36 cellular contexts compared by ENCODE assay signal in genomic region chr2:143776531-143776930, GRCh38.
"Had no signal": no experiment of that assay in that cellular context is flagged by ENCODE, and none has a peak within 500 bp of the region (broad histone marks: within the 10 kb centered on the region; RNA-seq: fewer than 3 reads in every experiment).

No MANE protein-coding gene starts in this region.

- H3K27ac Mint-ChIP-seq: activated CD4-positive, alpha-beta memory T cell treated with anti-CD3 and anti-CD28 coated beads, Interleukin-2, amount 10 ng/mL, durations not matched to agents 7 days and 5 days; activated CD4-positive, alpha-beta T cell treated with anti-CD3 and anti-CD28 coated beads for 36 hours; activated CD4-positive, alpha-beta T cell treated with anti-CD3 and anti-CD28 coated beads, Interleukin-2, amount 10 ng/mL, durations not matched to agents 7 days and 5 days; activated CD8-positive, alpha-beta memory T cell treated with anti-CD3 and anti-CD28 coated beads, Interleukin-2, amount 10 ng/mL, durations not matched to agents 7 days and 5 days; activated CD8-positive, alpha-beta T cell treated with anti-CD3 and anti-CD28 coated beads, Interleukin-2, amount 10 ng/mL, durations not matched to agents 7 days and 5 days; activated naive CD4-positive, alpha-beta T cell treated with anti-CD3 and anti-CD28 coated beads for 36 hours; activated naive CD4-positive, alpha-beta T cell treated with anti-CD3 and anti-CD28 coated beads, Interleukin-2, amount 50 U/mL, for 72 hours; activated naive CD8-positive, alpha-beta T cell treated with anti-CD3 and anti-CD28 coated beads for 36 hours; activated T-cell treated with anti-CD3 and anti-CD28 coated beads, Interleukin-2, amount 50 U/mL, for 24 hours; brain; T-helper 1 cell treated with Interleukin-12 subunit alpha and Interleukin-12 subunit beta and Interleukin-4 antibody, amounts not matched to agents 30 μg/mL and 1 μg/mL, for 36 hours; T-helper 2 cell treated with Interferon-gamma antibody and Interleukin-4, amounts not matched to agents 5 μg/mL and 100 μg/mL, for 36 hours; WTC11 had no signal

- H3K9me3 ChIP-seq: adrenal gland, ascending aorta had no signal

- H3K9me3 Mint-ChIP-seq: activated CD4-positive, alpha-beta memory T cell treated with anti-CD3 and anti-CD28 coated beads, Interleukin-2, amount 10 ng/mL, durations not matched to agents 7 days and 5 days; activated CD4-positive, alpha-beta T cell treated with anti-CD3 and anti-CD28 coated beads, Interleukin-2, amount 10 ng/mL, durations not matched to agents 7 days and 5 days; activated naive CD4-positive, alpha-beta T cell treated with anti-CD3 and anti-CD28 coated beads for 36 hours; activated naive CD4-positive, alpha-beta T cell treated with anti-CD3 and anti-CD28 coated beads, Interleukin-2, amount 50 U/mL, for 72 hours; activated naive CD8-positive, alpha-beta T cell treated with anti-CD3 and anti-CD28 coated beads for 36 hours; activated T-cell treated with anti-CD3 and anti-CD28 coated beads, Interleukin-2, amount 50 U/mL, for 24 hours; brain; central memory CD8-positive, alpha-beta T cell; T-helper 1 cell treated with Interleukin-12 subunit alpha and Interleukin-12 subunit beta and Interleukin-4 antibody, amounts not matched to agents 30 μg/mL and 1 μg/mL, for 36 hours; T-helper 2 cell treated with Interferon-gamma antibody and Interleukin-4, amounts not matched to agents 5 μg/mL and 100 μg/mL, for 36 hours; WTC11 had no signal

- H3K36me3 Mint-ChIP-seq: activated CD8-positive, alpha-beta memory T cell treated with anti-CD3 and anti-CD28 coated beads, Interleukin-2, amount 10 ng/mL, durations not matched to agents 7 days and 5 days; activated naive CD4-positive, alpha-beta T cell treated with anti-CD3 and anti-CD28 coated beads, Interleukin-2, amount 50 U/mL, for 72 hours; activated naive CD8-positive, alpha-beta T cell treated with anti-CD3 and anti-CD28 coated beads for 36 hours; brain; WTC11 had no signal

- H3K36me3 ChIP-seq: adrenal gland, ascending aorta, cardiac muscle cell had no signal

- H3K4me1 Mint-ChIP-seq: activated CD4-positive, alpha-beta memory T cell treated with anti-CD3 and anti-CD28 coated beads, Interleukin-2, amount 10 ng/mL, durations not matched to agents 7 days and 5 days; activated CD4-positive, alpha-beta T cell treated with anti-CD3 and anti-CD28 coated beads for 36 hours; activated CD4-positive, alpha-beta T cell treated with anti-CD3 and anti-CD28 coated beads, Interleukin-2, amount 10 ng/mL, durations not matched to agents 7 days and 5 days; activated CD8-positive, alpha-beta memory T cell treated with anti-CD3 and anti-CD28 coated beads, Interleukin-2, amount 10 ng/mL, durations not matched to agents 7 days and 5 days; activated naive CD8-positive, alpha-beta T cell treated with anti-CD3 and anti-CD28 coated beads for 36 hours; central memory CD8-positive, alpha-beta T cell had no signal

- H3K27ac ChIP-seq: adrenal gland, ascending aorta, cardiac muscle cell, VCaP had no signal

- ATAC-seq: activated CD4-positive, alpha-beta T cell treated with anti-CD3 and anti-CD28 coated beads for 36 hours; activated CD4-positive, CD25-positive, alpha-beta regulatory T cell treated with anti-CD3 and anti-CD28 coated beads, Interleukin-2, amount 50 U/mL, for 24 hours; activated CD8-positive, alpha-beta memory T cell treated with anti-CD3 and anti-CD28 coated beads, Interleukin-2, amount 10 ng/mL, durations not matched to agents 7 days and 5 days; activated CD8-positive, alpha-beta T cell treated with anti-CD3 and anti-CD28 coated beads, Interleukin-2, amount 10 ng/mL, durations not matched to agents 7 days and 5 days; activated naive CD4-positive, alpha-beta T cell treated with anti-CD3 and anti-CD28 coated beads, Interleukin-2, amount 50 U/mL, for 72 hours had no signal

- DNase-seq: activated CD4-positive, alpha-beta memory T cell treated with anti-CD3 and anti-CD28 coated beads, Interleukin-2, amount 10 ng/mL, durations not matched to agents 7 days and 5 days; activated CD4-positive, alpha-beta T cell treated with anti-CD3 and anti-CD28 coated beads for 1 hour; activated CD4-positive, alpha-beta T cell treated with anti-CD3 and anti-CD28 coated beads for 36 hours; activated CD4-positive, alpha-beta T cell treated with anti-CD3 and anti-CD28 coated beads for 48 hours; activated CD4-positive, alpha-beta T cell treated with anti-CD3 and anti-CD28 coated beads, Interleukin-2, amount 10 ng/mL, durations not matched to agents 7 days and 5 days; activated CD4-positive, alpha-beta T cell treated with anti-CD3 and anti-CD28 coated beads, Interleukin-2, amount 50 U/mL, for 48 hours; activated CD4-positive, CD25-positive, alpha-beta regulatory T cell; activated CD8-positive, alpha-beta memory T cell treated with anti-CD3 and anti-CD28 coated beads for 24 hours; activated CD8-positive, alpha-beta memory T cell treated with anti-CD3 and anti-CD28 coated beads, Interleukin-2, amount 10 ng/mL, durations not matched to agents 7 days and 5 days; activated CD8-positive, alpha-beta memory T cell treated with anti-CD3 and anti-CD28 coated beads, Interleukin-2, amount 50 U/mL, for 48 hours; activated CD8-positive, alpha-beta T cell treated with anti-CD3 and anti-CD28 coated beads, Interleukin-2, amount 10 ng/mL, durations not matched to agents 7 days and 5 days; activated effector memory CD4-positive, alpha-beta T cell treated with anti-CD3 and anti-CD28 coated beads, Interleukin-2, amount 50 U/mL, for 16 hours; activated gamma-delta T cell treated with Interleukin-2 at 50 U/mL for 16 hours; activated naive CD4-positive, alpha-beta T cell; activated naive CD4-positive, alpha-beta T cell treated with anti-CD3 and anti-CD28 coated beads for 36 hours; activated naive CD4-positive, alpha-beta T cell treated with anti-CD3 and anti-CD28 coated beads, Interleukin-2, amount 50 U/mL, for 16 hours; activated naive CD8-positive, alpha-beta T cell treated with anti-CD3 and anti-CD28 coated beads for 36 hours; activated T-cell treated with anti-CD3 and anti-CD28 coated beads, Interleukin-2, amount 50 U/mL, for 24 hours; activated T-cell treated with anti-CD3 and anti-CD28 coated beads, Interleukin-2, amount 50 U/mL, for 48 hours; adrenal gland; amniotic stem cell; caudate nucleus; cerebellar nuclear complex; T-helper 1 cell; T-helper 2 cell; T-helper 9 cell had no signal

- H3K4me3 ChIP-seq: adrenal gland, ascending aorta, cardiac muscle cell had no signal

- H3K27me3 ChIP-seq: adrenal gland, ascending aorta, cardiac muscle cell had no signal

- H3K4me3 Mint-ChIP-seq: activated CD4-positive, alpha-beta memory T cell treated with anti-CD3 and anti-CD28 coated beads, Interleukin-2, amount 10 ng/mL, durations not matched to agents 7 days and 5 days; activated CD4-positive, alpha-beta T cell treated with anti-CD3 and anti-CD28 coated beads for 36 hours; activated CD4-positive, alpha-beta T cell treated with anti-CD3 and anti-CD28 coated beads, Interleukin-2, amount 10 ng/mL, durations not matched to agents 7 days and 5 days; activated CD8-positive, alpha-beta memory T cell treated with anti-CD3 and anti-CD28 coated beads, Interleukin-2, amount 10 ng/mL, durations not matched to agents 7 days and 5 days; activated CD8-positive, alpha-beta T cell treated with anti-CD3 and anti-CD28 coated beads, Interleukin-2, amount 10 ng/mL, durations not matched to agents 7 days and 5 days; activated naive CD4-positive, alpha-beta T cell treated with anti-CD3 and anti-CD28 coated beads for 36 hours; activated naive CD8-positive, alpha-beta T cell treated with anti-CD3 and anti-CD28 coated beads for 36 hours; activated T-cell treated with anti-CD3 and anti-CD28 coated beads, Interleukin-2, amount 50 U/mL, for 24 hours; brain; central memory CD8-positive, alpha-beta T cell; T-helper 1 cell treated with Interleukin-12 subunit alpha and Interleukin-12 subunit beta and Interleukin-4 antibody, amounts not matched to agents 30 μg/mL and 1 μg/mL, for 36 hours; T-helper 2 cell treated with Interferon-gamma antibody and Interleukin-4, amounts not matched to agents 5 μg/mL and 100 μg/mL, for 36 hours; WTC11 had no signal

- H3K27me3 Mint-ChIP-seq: activated CD4-positive, alpha-beta memory T cell treated with anti-CD3 and anti-CD28 coated beads, Interleukin-2, amount 10 ng/mL, durations not matched to agents 7 days and 5 days; activated CD4-positive, alpha-beta T cell treated with anti-CD3 and anti-CD28 coated beads for 36 hours; activated CD8-positive, alpha-beta memory T cell treated with anti-CD3 and anti-CD28 coated beads, Interleukin-2, amount 10 ng/mL, durations not matched to agents 7 days and 5 days; activated naive CD8-positive, alpha-beta T cell treated with anti-CD3 and anti-CD28 coated beads for 36 hours; activated T-cell treated with anti-CD3 and anti-CD28 coated beads, Interleukin-2, amount 50 U/mL, for 24 hours; central memory CD8-positive, alpha-beta T cell had no signal
